9 cellular contexts compared by ENCODE assay signal in the genomic region with DNA sequence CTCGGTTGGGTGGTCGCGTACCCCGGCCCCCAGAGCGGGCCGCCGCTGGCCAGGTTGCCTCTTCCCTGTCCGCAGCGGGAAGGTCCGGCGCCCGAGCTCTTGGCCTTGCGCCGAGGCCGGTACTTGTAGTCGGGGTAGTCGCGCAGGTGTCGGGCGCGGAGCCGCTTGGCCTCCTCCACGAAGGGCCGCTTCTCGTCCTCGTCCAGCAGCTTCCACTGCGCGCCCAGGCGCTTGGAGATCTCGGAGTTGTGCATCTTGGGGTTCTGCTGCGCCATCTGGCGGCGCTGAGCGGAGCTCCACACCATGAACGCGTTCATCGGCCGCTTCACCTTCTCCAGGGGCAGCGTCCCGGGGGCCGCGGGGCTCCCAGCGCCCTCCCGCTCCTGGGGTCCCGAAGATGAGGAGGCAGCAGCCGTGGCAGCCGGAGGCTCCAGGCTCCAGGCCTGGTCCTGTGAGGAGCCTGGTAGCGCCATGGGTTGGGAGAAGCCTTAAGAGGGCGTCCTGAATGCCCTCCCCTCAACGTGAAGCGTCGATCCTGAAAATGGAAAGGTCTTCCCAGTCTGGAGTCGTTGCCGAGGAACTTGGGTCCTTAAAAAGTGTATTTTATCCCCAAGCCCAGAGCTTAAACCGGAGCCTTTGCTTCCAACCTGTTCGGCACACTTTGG. TPM values are rescaled to one million over a fixed set of nuclear protein-coding genes. Genes with fewer than 3 reads are reported as not detected.
DNase-seq lines count a peak whose midpoint lies in the region; ATAC-seq and TF ChIP-seq lines count a peak whose summit lies in the region.
"Had no signal": no experiment of that assay in that cellular context is flagged by ENCODE, and none has a peak within 500 bp of the region (broad histone marks: within the 10 kb centered on the region; RNA-seq: fewer than 3 reads in every experiment).

No MANE protein-coding gene starts in this region.

- H3K4me3 ChIP-seq in SK-N-SH (ENCODE audit: low read depth in 2 of 2, low read length in 1 of 2) (peak overlapping the region in 1 of 2 experiments; percentile 3; a peak in 1 of 4 replicates), heart left ventricle (peak overlapping the region; percentile 5 to 66 (median 46)), tibial nerve (peak overlapping the region; percentile 35 to 71 (median 48))
- H3K4me3 ChIP-seq: SJSA1 had no signal

- no peak for TF ChIP-seq POLR2A in heart left ventricle (IDR thresholded peaks at IDR 0.05)
- TF ChIP-seq POLR2A in tibial nerve (IDR thresholded peaks at IDR 0.05) = peak in 1 of 2 donors; percentile 28

- peak overlapping the region; percentile 23 for H3K27ac Mint-ChIP-seq in osteocyte (ENCODE audit: unreplicated experiment)

- H3K9ac ChIP-seq in SK-N-SH = no peak overlapping the region

- H3K27me3 ChIP-seq in SK-N-SH (ENCODE audit: insufficient read depth) (no peaks in the 10 kb centered on the region), heart left ventricle (no peaks in the 10 kb centered on the region), tibial nerve (no peaks in the 10 kb centered on the region)
- H3K27me3 ChIP-seq: SJSA1 had no signal

- POLR2A ChIA-PET in SK-N-SH (lab: Yijun Ruan, JAX) = interaction anchor here (0.9 to 3.5 kb wide), 5 partner anchors 10 to 97 kb away, joined by 3 to 23 read pairs (median 3); a partner anchor contains a TSS

- H3K9me3 ChIP-seq in SK-N-SH = no peaks in the 10 kb centered on the region
- H3K9me3 ChIP-seq in heart left ventricle = no peaks in the 10 kb centered on the region
- H3K9me3 ChIP-seq in tibial nerve = no peaks in the 10 kb centered on the region
- H3K9me3 ChIP-seq: SJSA1 had no signal

- H3K4me1 Mint-ChIP-seq in osteocyte (ENCODE audit: unreplicated experiment) = peaks cover 34% of the 10 kb centered on the region

- H3K27ac ChIP-seq in SK-N-SH (ENCODE audit: low read depth in 2 of 2, low read length in 1 of 2) (peak overlapping the region in 1 of 2 experiments; percentile 21; a peak in 2 of 4 replicates), angular gyrus (ENCODE audit: low read depth, low read length) (peak overlapping the region; percentile 42), heart left ventricle (peak overlapping the region in 9 of 12 donors; percentile 13 to 89 (median 51)), tibial nerve (peak overlapping the region; percentile 62 to 86 (median 70))
- H3K27ac ChIP-seq: SJSA1 had no signal

- peak; percentile 61 for TF ChIP-seq RAD21 in SK-N-SH (IDR thresholded peaks at IDR 0.05; ENCODE audit: low read length)

- no peak overlapping the region for H3K4me3 Mint-ChIP-seq in osteocyte (ENCODE audit: unreplicated experiment)

- ATAC-seq in heart left ventricle (peak; percentile 68 to 85 (median 80)), GM18858 (IDR thresholded peaks at IDR 0.05; ENCODE audit: unreplicated experiment) (no peak)

- intact Hi-C loops in heart left ventricle (cut with DNase I) = loop anchor here in 4 of 10 donors (5.0 to 10.0 kb wide), 2 partner anchors 98 to 235 kb away; a partner anchor contains a TSS

- H3K4me1 ChIP-seq in SK-N-SH (ENCODE audit: control insufficient read depth in 1 of 2, insufficient read depth in 2 of 2, low read depth in 1 of 2, low read length in 1 of 2) = peaks cover 17 to 32% of the 10 kb centered on the region in 2 experiments
- H3K4me1 ChIP-seq in heart left ventricle = peaks cover 3 to 49% (median 26%) of the 10 kb centered on the region in 12 donors
- peaks cover 0 to 45% (median 7%) of the 10 kb centered on the region in 4 donors for H3K4me1 ChIP-seq in tibial nerve

- H3K36me3 ChIP-seq in SK-N-SH (replicated peaks in 1 of 2; ENCODE audit: control insufficient read depth in 1 of 2, insufficient read depth in 2 of 2, low read length in 1 of 2) = peaks cover 20 to 56% of the 10 kb centered on the region in 2 experiments
- H3K36me3 ChIP-seq in heart left ventricle = peaks cover 6 to 63% (median 48%) of the 10 kb centered on the region in 9 donors
- H3K36me3 ChIP-seq in tibial nerve = peaks cover 2 to 56% (median 24%) of the 10 kb centered on the region in 3 donors

- CTCF ChIA-PET in SK-N-SH (lab: Yijun Ruan, JAX) = interaction anchor here (0.7 to 3.4 kb wide), 30 partner anchors 8 to 452 kb away, joined by 3 to 22 read pairs (median 4); a partner anchor contains a TSS

- H4K20me1 ChIP-seq in SK-N-SH (ENCODE audit: insufficient read depth) = no peaks in the 10 kb centered on the region

- TF ChIP-seq CTCF in GM12872 (IDR thresholded peaks at IDR 0.05; ENCODE audit: insufficient read depth, low read depth, low read length) (peak; percentile 91), SK-N-SH (IDR thresholded peaks at IDR 0.05) (peak; percentile 83), heart left ventricle (IDR thresholded peaks at IDR 0.05) (peak; percentile 81 to 98 (median 90)), osteocyte (IDR thresholded peaks at IDR 0.05) (peak; percentile 90), tibial nerve (IDR thresholded peaks at IDR 0.05) (peak; percentile 89 to 96 (median 91))

- peaks cover 28% of the 10 kb centered on the region for H3K79me2 ChIP-seq in SK-N-SH (ENCODE audit: insufficient read depth)

- WGBS in SK-N-SH (ENCODE audit: low lambda C conversion rate) = 51% methylated on average over 20 of the region's 56 CpGs
- 16 to 50% (median 17%) methylated on average over 18 to 56 of the region's 56 CpGs for WGBS in heart left ventricle, 4 donors
- 2 to 23% methylated on average over 10 to 16 of the region's 56 CpGs for WGBS in tibial nerve, 2 donors

- peak overlapping the region; percentile 68; the same call in 1 of the 2 replicates for H3K4me2 ChIP-seq in SK-N-SH

- TF ChIP-seq EP300 in SK-N-SH (IDR thresholded peaks at IDR 0.05; ENCODE audit: borderline replicate concordance in 1 of 2, low read depth in 1 of 2, low read length in 1 of 2) = no peak
- TF ChIP-seq EP300 in tibial nerve (IDR thresholded peaks at IDR 0.05) = peak in 1 of 2 donors; percentile 59

- peaks cover 25% of the 10 kb centered on the region for H3K36me3 Mint-ChIP-seq in osteocyte (ENCODE audit: unreplicated experiment)

- H3K9me2 ChIP-seq in SK-N-SH = no peaks in the 10 kb centered on the region

- H3F3A ChIP-seq in SK-N-SH (replicated peaks; ENCODE audit: insufficient read depth) = peaks cover 46% of the 10 kb centered on the region

- peak; percentile 91 for DNase-seq in SK-N-SH
- peak; percentile 80 to 91 (median 88) for DNase-seq in heart left ventricle
- DNase-seq in osteocyte (ENCODE audit: extremely low spot score, unreplicated experiment) = peak; percentile 91
- DNase-seq in tibial nerve (ENCODE audit: low spot score in 2 of 2) = peak; percentile 83 to 87
- no peak for DNase-seq in DMS79 (lab: John Stamatoyannopoulos, UW)

- H3K9me3 Mint-ChIP-seq in osteocyte (ENCODE audit: unreplicated experiment) = no peaks in the 10 kb centered on the region

- no peak overlapping the region for H2AFZ ChIP-seq in SK-N-SH (ENCODE audit: low read depth)

- H3K27me3 Mint-ChIP-seq in osteocyte (ENCODE audit: unreplicated experiment) = no peaks in the 10 kb centered on the region

TF ChIP-seq in SK-N-SH, 30 proteins besides CTCF, POLR2A, EP300 and RAD21 (continues in another document):
- TF ChIP-seq FOSL2 (IDR thresholded peaks at IDR 0.05; ENCODE audit: borderline replicate concordance, low read depth) (no peak), FOXJ3 (CRISPR knock-in tag; IDR thresholded peaks at IDR 0.05) (no peak), CHD2 (IDR thresholded peaks at IDR 0.05; ENCODE audit: low read length, partially characterized antibody) (no peak)
- TF ChIP-seq, protein P1, sequence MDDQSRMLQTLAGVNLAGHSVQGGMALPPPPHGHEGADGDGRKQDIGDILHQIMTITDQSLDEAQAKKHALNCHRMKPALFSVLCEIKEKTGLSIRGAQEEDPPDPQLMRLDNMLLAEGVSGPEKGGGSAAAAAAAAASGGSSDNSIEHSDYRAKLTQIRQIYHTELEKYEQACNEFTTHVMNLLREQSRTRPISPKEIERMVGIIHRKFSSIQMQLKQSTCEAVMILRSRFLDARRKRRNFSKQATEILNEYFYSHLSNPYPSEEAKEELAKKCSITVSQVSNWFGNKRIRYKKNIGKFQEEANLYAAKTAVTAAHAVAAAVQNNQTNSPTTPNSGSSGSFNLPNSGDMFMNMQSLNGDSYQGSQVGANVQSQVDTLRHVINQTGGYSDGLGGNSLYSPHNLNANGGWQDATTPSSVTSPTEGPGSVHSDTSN (IDR thresholded peaks at IDR 0.05) = no peak

RNA-seq across cellular contexts. Expression of a gene that starts 0.6 kb away (rescaled TPM):
- polyA plus RNA-seq in SK-N-SH (2012; rRNA removed) = 1.3 TPM in 2 replicates
- 0.59 and 1.1 TPM in 2 replicates for polyA plus RNA-seq in SK-N-SH (2012; cell fraction: cytosol; rRNA removed)
- 1.6 and 1.7 TPM in 2 replicates for polyA plus RNA-seq in SK-N-SH (2012; cell fraction: nucleus; rRNA removed)
- total RNA-seq in heart left ventricle = 1 to 10 TPM in 4 of 9 donors, under 1 TPM in 4, not detected in 1; 0.65 to 8.0 (median 1.2) TPM
- 1 to 10 TPM in 1 of 2 donors, under 1 TPM in 1; 0.32 to 2.2 TPM for polyA plus RNA-seq in heart left ventricle
- 0.78 TPM in 2 replicates for total RNA-seq in osteocyte
- 1 to 10 TPM; 3.1 to 6.9 (median 5.0) TPM for total RNA-seq in tibial nerve
- total RNA-seq: SJSA1 had no signal

RNA-seq across cellular contexts. Expression of a gene that starts 5.7 kb away (rescaled TPM):
- polyA plus RNA-seq in SK-N-SH (2012; rRNA removed) (126 and 142 TPM in 2 replicates), heart left ventricle (100 to 1,000 TPM in 1 of 2 donors, 10 to 100 TPM in 1; 33.3 to 106 TPM)
- 85.1 and 108 TPM in 2 replicates for polyA plus RNA-seq in SK-N-SH (2012; cell fraction: cytosol; rRNA removed)
- 114 and 134 TPM in 2 replicates for polyA plus RNA-seq in SK-N-SH (2012; cell fraction: nucleus; rRNA removed)
- total RNA-seq in heart left ventricle (10 to 100 TPM; 18.4 to 90.1 (median 25.4) TPM), osteocyte (34.2 and 42.2 TPM in 2 replicates), tibial nerve (100 to 1,000 TPM in 1 of 4 donors, 10 to 100 TPM in 3; 58.3 to 102 (median 66.2) TPM)

RNA-seq across cellular contexts. Expression of a gene that starts 9.9 kb away (rescaled TPM):
- 34.6 and 62.4 TPM in 2 replicates for polyA plus RNA-seq in SK-N-SH (2012; rRNA removed)
- polyA plus RNA-seq in SK-N-SH (2012; cell fraction: cytosol; rRNA removed) = 22.0 and 35.5 TPM in 2 replicates
- 2.4 and 3.1 TPM in 2 replicates for polyA plus RNA-seq in SK-N-SH (2012; cell fraction: nucleus; rRNA removed)
- total RNA-seq in heart left ventricle = 100 to 1,000 TPM in 2 of 9 donors, 10 to 100 TPM in 6, 1 to 10 TPM in 1; 9.9 to 324 (median 22.5) TPM
- 10 to 100 TPM; 11.3 to 46.7 TPM for polyA plus RNA-seq in heart left ventricle
- total RNA-seq in osteocyte = 1.1 TPM in 2 replicates
- 10 to 100 TPM; 19.3 to 65.7 (median 34.2) TPM for total RNA-seq in tibial nerve

RNA-seq across cellular contexts. Expression of a gene that starts 25.4 kb away (rescaled TPM):
- polyA plus RNA-seq in SK-N-SH (2012; rRNA removed) (56.4 and 62.3 TPM in 2 replicates), heart left ventricle (100 to 1,000 TPM in 1 of 2 donors, 10 to 100 TPM in 1; 72.4 to 123 TPM)
- 30.9 and 44.1 TPM in 2 replicates for polyA plus RNA-seq in SK-N-SH (2012; cell fraction: cytosol; rRNA removed)
- polyA plus RNA-seq in SK-N-SH (2012; cell fraction: nucleus; rRNA removed) = 97.1 and 104 TPM in 2 replicates
- total RNA-seq in heart left ventricle (100 to 1,000 TPM in 4 of 9 donors, 10 to 100 TPM in 5; 68.0 to 121 (median 98.6) TPM), osteocyte (48.7 and 50.7 TPM in 2 replicates), tibial nerve (10 to 100 TPM; 34.7 to 39.4 (median 36.7) TPM)

RNA-seq across cellular contexts. Expression of a gene that starts 27.6 kb away (rescaled TPM):
- 80.8 and 103 TPM in 2 replicates for polyA plus RNA-seq in SK-N-SH (2012; rRNA removed)
- 69.1 and 90.7 TPM in 2 replicates for polyA plus RNA-seq in SK-N-SH (2012; cell fraction: cytosol; rRNA removed)
- polyA plus RNA-seq in SK-N-SH (2012; cell fraction: nucleus; rRNA removed) = 84.6 and 106 TPM in 2 replicates
- 10 to 100 TPM; 26.4 to 59.5 (median 28.9) TPM for total RNA-seq in heart left ventricle
- polyA plus RNA-seq in heart left ventricle = 10 to 100 TPM; 29.1 to 65.5 TPM
- 52.5 and 53.7 TPM in 2 replicates for total RNA-seq in osteocyte
- total RNA-seq in tibial nerve = 10 to 100 TPM; 54.3 to 75.4 (median 59.0) TPM
